Comparison of ENCODE assay signal across 1 cellular context in genomic region chr4:76458829-76459228, GRCh38.
TF ChIP-seq lines count a peak whose summit lies in the region.

No MANE protein-coding gene starts in this region.

TF ChIP-seq in K562, 482 proteins besides CTCF, POLR2A, EP300 and RAD21:
- TF ChIP-seq PHF8 (IDR thresholded peaks at IDR 0.05; ENCODE audit: borderline replicate concordance, low read length) = no peak
- no peak for TF ChIP-seq POLR3G (IDR thresholded peaks at IDR 0.05; ENCODE audit: extremely low read depth, insufficient read length, insufficient replicate concordance)
- no peak for TF ChIP-seq ZNF696 (CRISPR knock-in tag; conservative IDR thresholded peaks at IDR 0.05)
- no peak for TF ChIP-seq SRSF7 (optimal IDR thresholded peaks at IDR 0.05; ENCODE audit: low read depth, low read length)
- TF ChIP-seq ZNF41 (CRISPR knock-in tag; conservative IDR thresholded peaks at IDR 0.05) = no peak
- TF ChIP-seq DMBX1 (CRISPR knock-in tag; IDR thresholded peaks at IDR 0.05; ENCODE audit: borderline replicate concordance) = no peak
- no peak for TF ChIP-seq U2AF1 (optimal IDR thresholded peaks at IDR 0.05; ENCODE audit: low read depth, low read length)
- TF ChIP-seq SRSF3 (IDR thresholded peaks at IDR 0.05; ENCODE audit: insufficient read depth, low read length) = no peak
- no peak for TF ChIP-seq ZKSCAN8 (CRISPR knock-in tag; IDR thresholded peaks at IDR 0.05)
- no peak for TF ChIP-seq ZNF586 (CRISPR knock-in tag; conservative IDR thresholded peaks at IDR 0.05)
- no peak for TF ChIP-seq GABPB2 (CRISPR knock-in tag; conservative IDR thresholded peaks at IDR 0.05)
- no peak for TF ChIP-seq MCM7 (IDR thresholded peaks at IDR 0.05)
- no peak for TF ChIP-seq SPI1 (IDR thresholded peaks at IDR 0.05; ENCODE audit: borderline replicate concordance, low read depth, low read length)
- TF ChIP-seq ZNF23 (CRISPR knock-in tag; IDR thresholded peaks at IDR 0.05) = no peak
- TF ChIP-seq MED1 (CRISPR knock-in tag; IDR thresholded peaks at IDR 0.05; ENCODE audit: borderline replicate concordance) = no peak
- TF ChIP-seq NELFE (IDR thresholded peaks at IDR 0.05; ENCODE audit: insufficient read depth, insufficient read length) = no peak
